ENCODE assay signal across 39 cellular contexts in genomic region chr3:75118805-75119204, GRCh38.
"Had no signal": no experiment of that assay in that cellular context is flagged by ENCODE, and none has a peak within 500 bp of the region (broad histone marks: within the 10 kb centered on the region; RNA-seq: fewer than 3 reads in every experiment).

No MANE protein-coding gene starts in this region.

- H3K27ac ChIP-seq: ascending aorta, cardiac muscle cell, WERI-Rb-1 had no signal

- FAIRE-seq: bronchial epithelial cell, TTC549 had no signal

- H3K36me3 Mint-ChIP-seq: activated CD8-positive, alpha-beta memory T cell treated with anti-CD3 and anti-CD28 coated beads, Interleukin-2, amount 10 ng/mL, durations not matched to agents 7 days and 5 days; activated naive CD4-positive, alpha-beta T cell treated with anti-CD3 and anti-CD28 coated beads, Interleukin-2, amount 10 ng/mL, durations not matched to agents 7 days and 5 days; activated naive CD4-positive, alpha-beta T cell treated with anti-CD3 and anti-CD28 coated beads, Interleukin-2, amount 50 U/mL, for 24 hours; activated naive CD8-positive, alpha-beta T cell; activated naive CD8-positive, alpha-beta T cell treated with anti-CD3 and anti-CD28 coated beads, Interleukin-2, amount 10 ng/mL, durations not matched to agents 7 days and 5 days; brain had no signal

- H3K27me3 Mint-ChIP-seq: activated CD4-positive, alpha-beta memory T cell treated with anti-CD3 and anti-CD28 coated beads, Interleukin-2, amount 10 ng/mL, durations not matched to agents 7 days and 5 days; activated CD4-positive, alpha-beta T cell treated with anti-CD3 and anti-CD28 coated beads for 36 hours; activated CD4-positive, alpha-beta T cell treated with anti-CD3 and anti-CD28 coated beads, Interleukin-2, amount 10 ng/mL, durations not matched to agents 7 days and 5 days; activated CD8-positive, alpha-beta memory T cell treated with anti-CD3 and anti-CD28 coated beads, Interleukin-2, amount 10 ng/mL, durations not matched to agents 7 days and 5 days; activated naive CD4-positive, alpha-beta T cell treated with anti-CD3 and anti-CD28 coated beads, Interleukin-2, amount 10 ng/mL, durations not matched to agents 7 days and 5 days; activated naive CD4-positive, alpha-beta T cell treated with anti-CD3 and anti-CD28 coated beads, Interleukin-2, amount 50 U/mL, for 24 hours; activated naive CD8-positive, alpha-beta T cell; activated naive CD8-positive, alpha-beta T cell treated with anti-CD3 and anti-CD28 coated beads, Interleukin-2, amount 10 ng/mL, durations not matched to agents 7 days and 5 days; activated naive CD8-positive, alpha-beta T cell treated with anti-CD3 and anti-CD28 coated beads, Interleukin-2, amount 50 U/mL, for 24 hours; activated T-cell treated with anti-CD3 and anti-CD28 coated beads, Interleukin-2, amount 50 U/mL, for 24 hours; central memory CD8-positive, alpha-beta T cell had no signal

- H3K27me3 ChIP-seq: ascending aorta, cardiac muscle cell had no signal

- ATAC-seq: activated CD4-positive, alpha-beta T cell treated with anti-CD3 and anti-CD28 coated beads for 36 hours; activated CD4-positive, CD25-positive, alpha-beta regulatory T cell treated with anti-CD3 and anti-CD28 coated beads, Interleukin-2, amount 50 U/mL, for 24 hours; activated CD8-positive, alpha-beta memory T cell treated with anti-CD3 and anti-CD28 coated beads, Interleukin-2, amount 10 ng/mL, durations not matched to agents 7 days and 5 days; activated CD8-positive, alpha-beta T cell treated with anti-CD3 and anti-CD28 coated beads, Interleukin-2, amount 10 ng/mL, durations not matched to agents 7 days and 5 days; activated naive CD8-positive, alpha-beta T cell treated with anti-CD3 and anti-CD28 coated beads, Interleukin-2, amount 50 U/mL, for 24 hours; WTC11 had no signal

- DNase-seq: activated CD4-positive, alpha-beta memory T cell treated with anti-CD3 and anti-CD28 coated beads, Interleukin-2, amount 10 ng/mL, durations not matched to agents 7 days and 5 days; activated CD4-positive, alpha-beta T cell treated with anti-CD3 and anti-CD28 coated beads for 1 hour; activated CD4-positive, alpha-beta T cell treated with anti-CD3 and anti-CD28 coated beads for 36 hours; activated CD4-positive, alpha-beta T cell treated with anti-CD3 and anti-CD28 coated beads for 48 hours; activated CD4-positive, alpha-beta T cell treated with anti-CD3 and anti-CD28 coated beads, Interleukin-2, amount 10 ng/mL, durations not matched to agents 7 days and 5 days; activated CD4-positive, alpha-beta T cell treated with anti-CD3 and anti-CD28 coated beads, Interleukin-2, amount 50 U/mL, for 48 hours; activated CD4-positive, CD25-positive, alpha-beta regulatory T cell; activated CD8-positive, alpha-beta memory T cell treated with anti-CD3 and anti-CD28 coated beads for 24 hours; activated CD8-positive, alpha-beta memory T cell treated with anti-CD3 and anti-CD28 coated beads, Interleukin-2, amount 10 ng/mL, durations not matched to agents 7 days and 5 days; activated CD8-positive, alpha-beta memory T cell treated with anti-CD3 and anti-CD28 coated beads, Interleukin-2, amount 50 U/mL, for 48 hours; activated CD8-positive, alpha-beta T cell treated with anti-CD3 and anti-CD28 coated beads, Interleukin-2, amount 10 ng/mL, durations not matched to agents 7 days and 5 days; activated effector memory CD4-positive, alpha-beta T cell treated with Interleukin-2 at 50 U/mL for 16 hours; activated gamma-delta T cell; activated naive CD4-positive, alpha-beta T cell treated with anti-CD3 and anti-CD28 coated beads, Interleukin-2, amount 10 ng/mL, durations not matched to agents 7 days and 5 days; activated naive CD4-positive, alpha-beta T cell treated with Interleukin-2 at 50 U/mL for 16 hours; activated naive CD8-positive, alpha-beta T cell treated with anti-CD3 and anti-CD28 coated beads, Interleukin-2, amount 10 ng/mL, durations not matched to agents 7 days and 5 days; activated naive CD8-positive, alpha-beta T cell treated with anti-CD3 and anti-CD28 coated beads, Interleukin-2, amount 50 U/mL, for 24 hours; activated T-cell treated with anti-CD3 and anti-CD28 coated beads, Interleukin-2, amount 50 U/mL, for 24 hours; activated T-cell treated with anti-CD3 and anti-CD28 coated beads, Interleukin-2, amount 50 U/mL, for 48 hours; amygdala; anterior cingulate cortex; caudate nucleus; cerebellar nuclear complex; T-helper 2 cell; T-helper 9 cell; WERI-Rb-1 had no signal

- H3K27ac Mint-ChIP-seq: activated CD4-positive, alpha-beta memory T cell treated with anti-CD3 and anti-CD28 coated beads, Interleukin-2, amount 10 ng/mL, durations not matched to agents 7 days and 5 days; activated CD4-positive, alpha-beta T cell treated with anti-CD3 and anti-CD28 coated beads for 36 hours; activated CD4-positive, alpha-beta T cell treated with anti-CD3 and anti-CD28 coated beads, Interleukin-2, amount 10 ng/mL, durations not matched to agents 7 days and 5 days; activated CD8-positive, alpha-beta memory T cell treated with anti-CD3 and anti-CD28 coated beads, Interleukin-2, amount 10 ng/mL, durations not matched to agents 7 days and 5 days; activated CD8-positive, alpha-beta T cell treated with anti-CD3 and anti-CD28 coated beads, Interleukin-2, amount 10 ng/mL, durations not matched to agents 7 days and 5 days; activated naive CD4-positive, alpha-beta T cell treated with anti-CD3 and anti-CD28 coated beads, Interleukin-2, amount 10 ng/mL, durations not matched to agents 7 days and 5 days; activated naive CD4-positive, alpha-beta T cell treated with anti-CD3 and anti-CD28 coated beads, Interleukin-2, amount 50 U/mL, for 24 hours; activated naive CD8-positive, alpha-beta T cell; activated naive CD8-positive, alpha-beta T cell treated with anti-CD3 and anti-CD28 coated beads, Interleukin-2, amount 10 ng/mL, durations not matched to agents 7 days and 5 days; activated naive CD8-positive, alpha-beta T cell treated with anti-CD3 and anti-CD28 coated beads, Interleukin-2, amount 50 U/mL, for 24 hours; activated T-cell treated with anti-CD3 and anti-CD28 coated beads, Interleukin-2, amount 50 U/mL, for 24 hours; activated T-helper 2 cell treated with anti-CD3 and anti-CD28 coated beads, Interferon-gamma antibody, Interleukin-2, Interleukin-4, amounts not matched to agents 10 μg/mL and 5 μg/mL and 100 μg/mL, durations not matched to agents 14 hours and 24 hours and 36 hours; brain; T-helper 1 cell treated with Interleukin-12 subunit alpha and Interleukin-12 subunit beta and Interleukin-4 antibody, amounts not matched to agents 30 μg/mL and 1 μg/mL, for 36 hours; T-helper 2 cell treated with Interferon-gamma antibody and Interleukin-4, amounts not matched to agents 5 μg/mL and 100 μg/mL, for 36 hours; WTC11 had no signal

- H3K4me3 Mint-ChIP-seq: activated CD4-positive, alpha-beta memory T cell treated with anti-CD3 and anti-CD28 coated beads, Interleukin-2, amount 10 ng/mL, durations not matched to agents 7 days and 5 days; activated CD4-positive, alpha-beta T cell treated with anti-CD3 and anti-CD28 coated beads for 36 hours; activated CD4-positive, alpha-beta T cell treated with anti-CD3 and anti-CD28 coated beads, Interleukin-2, amount 10 ng/mL, durations not matched to agents 7 days and 5 days; activated CD8-positive, alpha-beta memory T cell treated with anti-CD3 and anti-CD28 coated beads, Interleukin-2, amount 10 ng/mL, durations not matched to agents 7 days and 5 days; activated CD8-positive, alpha-beta T cell treated with anti-CD3 and anti-CD28 coated beads, Interleukin-2, amount 10 ng/mL, durations not matched to agents 7 days and 5 days; activated naive CD4-positive, alpha-beta T cell treated with anti-CD3 and anti-CD28 coated beads, Interleukin-2, amount 10 ng/mL, durations not matched to agents 7 days and 5 days; activated naive CD4-positive, alpha-beta T cell treated with anti-CD3 and anti-CD28 coated beads, Interleukin-2, amount 50 U/mL, for 24 hours; activated naive CD8-positive, alpha-beta T cell; activated naive CD8-positive, alpha-beta T cell treated with anti-CD3 and anti-CD28 coated beads, Interleukin-2, amount 10 ng/mL, durations not matched to agents 7 days and 5 days; activated naive CD8-positive, alpha-beta T cell treated with anti-CD3 and anti-CD28 coated beads, Interleukin-2, amount 50 U/mL, for 24 hours; activated T-cell treated with anti-CD3 and anti-CD28 coated beads, Interleukin-2, amount 50 U/mL, for 24 hours; brain; central memory CD8-positive, alpha-beta T cell; T-helper 1 cell treated with Interleukin-12 subunit alpha and Interleukin-12 subunit beta and Interleukin-4 antibody, amounts not matched to agents 30 μg/mL and 1 μg/mL, for 36 hours; T-helper 2 cell treated with Interferon-gamma antibody and Interleukin-4, amounts not matched to agents 5 μg/mL and 100 μg/mL, for 36 hours; WTC11 had no signal

- H3K4me3 ChIP-seq: ascending aorta, cardiac muscle cell had no signal

- H3K36me3 ChIP-seq: ascending aorta, cardiac muscle cell, WERI-Rb-1 had no signal

- H3K9me3 Mint-ChIP-seq: activated CD4-positive, alpha-beta memory T cell treated with anti-CD3 and anti-CD28 coated beads, Interleukin-2, amount 10 ng/mL, durations not matched to agents 7 days and 5 days; activated naive CD8-positive, alpha-beta T cell treated with anti-CD3 and anti-CD28 coated beads, Interleukin-2, amount 10 ng/mL, durations not matched to agents 7 days and 5 days had no signal

- H3K4me1 Mint-ChIP-seq: activated CD4-positive, alpha-beta memory T cell treated with anti-CD3 and anti-CD28 coated beads, Interleukin-2, amount 10 ng/mL, durations not matched to agents 7 days and 5 days; activated CD4-positive, alpha-beta T cell treated with anti-CD3 and anti-CD28 coated beads for 36 hours; activated CD4-positive, alpha-beta T cell treated with anti-CD3 and anti-CD28 coated beads, Interleukin-2, amount 10 ng/mL, durations not matched to agents 7 days and 5 days; activated CD8-positive, alpha-beta memory T cell treated with anti-CD3 and anti-CD28 coated beads, Interleukin-2, amount 10 ng/mL, durations not matched to agents 7 days and 5 days; activated naive CD4-positive, alpha-beta T cell treated with anti-CD3 and anti-CD28 coated beads, Interleukin-2, amount 10 ng/mL, durations not matched to agents 7 days and 5 days; activated naive CD4-positive, alpha-beta T cell treated with anti-CD3 and anti-CD28 coated beads, Interleukin-2, amount 50 U/mL, for 24 hours; activated naive CD8-positive, alpha-beta T cell treated with anti-CD3 and anti-CD28 coated beads, Interleukin-2, amount 10 ng/mL, durations not matched to agents 7 days and 5 days; activated naive CD8-positive, alpha-beta T cell treated with anti-CD3 and anti-CD28 coated beads, Interleukin-2, amount 50 U/mL, for 24 hours; brain; central memory CD8-positive, alpha-beta T cell had no signal

- H3K4me1 ChIP-seq: ascending aorta had no signal
